Comparison of ENCODE assay signal across 1 cellular context in the genomic region with DNA sequence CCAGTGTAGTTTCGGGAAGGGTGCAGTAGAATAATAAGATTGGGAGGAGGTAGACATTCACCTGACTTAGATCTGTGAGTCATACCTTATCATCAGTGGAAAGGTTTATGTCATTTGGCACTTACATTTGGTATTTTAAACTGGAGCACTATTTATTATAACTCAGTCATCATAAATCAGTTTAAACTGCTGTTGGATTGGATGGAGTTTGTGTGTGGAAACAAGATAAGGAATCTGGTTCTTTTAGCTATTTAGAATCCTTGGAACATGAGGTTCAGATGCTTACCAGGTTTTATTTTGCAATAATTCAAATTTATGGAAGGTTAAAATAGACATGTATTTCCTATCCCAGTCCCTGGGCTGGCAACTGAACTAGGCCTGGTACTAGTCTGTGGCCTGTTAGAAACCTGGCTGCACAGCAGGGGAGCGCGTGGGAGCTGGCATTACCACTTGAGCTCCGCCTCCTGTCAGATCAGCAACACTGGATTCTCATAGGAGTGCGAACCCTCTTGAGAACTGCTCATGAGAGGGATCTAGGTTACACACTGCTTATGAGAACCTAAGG.
TF ChIP-seq lines count a peak whose summit lies in the region.

No MANE protein-coding gene starts in this region.

TF ChIP-seq in HCT116, 20 proteins besides CTCF, POLR2A, EP300 and RAD21 (continued from another document):
- TF ChIP-seq, protein P1, sequence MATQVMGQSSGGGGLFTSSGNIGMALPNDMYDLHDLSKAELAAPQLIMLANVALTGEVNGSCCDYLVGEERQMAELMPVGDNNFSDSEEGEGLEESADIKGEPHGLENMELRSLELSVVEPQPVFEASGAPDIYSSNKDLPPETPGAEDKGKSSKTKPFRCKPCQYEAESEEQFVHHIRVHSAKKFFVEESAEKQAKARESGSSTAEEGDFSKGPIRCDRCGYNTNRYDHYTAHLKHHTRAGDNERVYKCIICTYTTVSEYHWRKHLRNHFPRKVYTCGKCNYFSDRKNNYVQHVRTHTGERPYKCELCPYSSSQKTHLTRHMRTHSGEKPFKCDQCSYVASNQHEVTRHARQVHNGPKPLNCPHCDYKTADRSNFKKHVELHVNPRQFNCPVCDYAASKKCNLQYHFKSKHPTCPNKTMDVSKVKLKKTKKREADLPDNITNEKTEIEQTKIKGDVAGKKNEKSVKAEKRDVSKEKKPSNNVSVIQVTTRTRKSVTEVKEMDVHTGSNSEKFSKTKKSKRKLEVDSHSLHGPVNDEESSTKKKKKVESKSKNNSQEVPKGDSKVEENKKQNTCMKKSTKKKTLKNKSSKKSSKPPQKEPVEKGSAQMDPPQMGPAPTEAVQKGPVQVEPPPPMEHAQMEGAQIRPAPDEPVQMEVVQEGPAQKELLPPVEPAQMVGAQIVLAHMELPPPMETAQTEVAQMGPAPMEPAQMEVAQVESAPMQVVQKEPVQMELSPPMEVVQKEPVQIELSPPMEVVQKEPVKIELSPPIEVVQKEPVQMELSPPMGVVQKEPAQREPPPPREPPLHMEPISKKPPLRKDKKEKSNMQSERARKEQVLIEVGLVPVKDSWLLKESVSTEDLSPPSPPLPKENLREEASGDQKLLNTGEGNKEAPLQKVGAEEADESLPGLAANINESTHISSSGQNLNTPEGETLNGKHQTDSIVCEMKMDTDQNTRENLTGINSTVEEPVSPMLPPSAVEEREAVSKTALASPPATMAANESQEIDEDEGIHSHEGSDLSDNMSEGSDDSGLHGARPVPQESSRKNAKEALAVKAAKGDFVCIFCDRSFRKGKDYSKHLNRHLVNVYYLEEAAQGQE (IDR thresholded peaks at IDR 0.05; ENCODE audit: low read depth) = no peak
- TF ChIP-seq POLR2AphosphoS5 (IDR thresholded peaks at IDR 0.05; ENCODE audit: low read depth, low read length) (no peak), FOSL1 (IDR thresholded peaks at IDR 0.05; ENCODE audit: low read depth) (peak; percentile 67), ZFX (IDR thresholded peaks at IDR 0.05) (no peak), ZBTB33 (IDR thresholded peaks at IDR 0.05; ENCODE audit: extremely low read depth, insufficient replicate concordance, low read length) (no peak), ELF1 (IDR thresholded peaks at IDR 0.05; ENCODE audit: borderline replicate concordance, low read depth) (no peak), ZNF274 (IDR thresholded peaks at IDR 0.05; ENCODE audit: low read depth, low read length) (no peak), TCF7L2 (IDR thresholded peaks at IDR 0.05; ENCODE audit: borderline replicate concordance, extremely low read depth, insufficient read depth, insufficient read length) (no peak), CEBPB (IDR thresholded peaks at IDR 0.05; ENCODE audit: low read depth) (no peak), CBX3 (IDR thresholded peaks at IDR 0.05; ENCODE audit: low read depth) (no peak), SIN3A (IDR thresholded peaks at IDR 0.05; ENCODE audit: low read depth) (no peak), JUND (IDR thresholded peaks at IDR 0.05) (peak; percentile 53; the same call in 1 of the 2 replicates), YY1 (IDR thresholded peaks at IDR 0.05; ENCODE audit: extremely low read depth, insufficient replicate concordance, low read depth, low read length) (no peak), EGR1 (IDR thresholded peaks at IDR 0.05; ENCODE audit: low read depth) (no peak)
- TF ChIP-seq, protein P2, sequence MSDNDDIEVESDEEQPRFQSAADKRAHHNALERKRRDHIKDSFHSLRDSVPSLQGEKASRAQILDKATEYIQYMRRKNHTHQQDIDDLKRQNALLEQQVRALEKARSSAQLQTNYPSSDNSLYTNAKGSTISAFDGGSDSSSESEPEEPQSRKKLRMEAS (IDR thresholded peaks at IDR 0.05) = no peak
TF ChIP-seq in HCT116: peak in this region for 3.
